ENCODE assay signal across 9 cellular contexts in the genomic region with DNA sequence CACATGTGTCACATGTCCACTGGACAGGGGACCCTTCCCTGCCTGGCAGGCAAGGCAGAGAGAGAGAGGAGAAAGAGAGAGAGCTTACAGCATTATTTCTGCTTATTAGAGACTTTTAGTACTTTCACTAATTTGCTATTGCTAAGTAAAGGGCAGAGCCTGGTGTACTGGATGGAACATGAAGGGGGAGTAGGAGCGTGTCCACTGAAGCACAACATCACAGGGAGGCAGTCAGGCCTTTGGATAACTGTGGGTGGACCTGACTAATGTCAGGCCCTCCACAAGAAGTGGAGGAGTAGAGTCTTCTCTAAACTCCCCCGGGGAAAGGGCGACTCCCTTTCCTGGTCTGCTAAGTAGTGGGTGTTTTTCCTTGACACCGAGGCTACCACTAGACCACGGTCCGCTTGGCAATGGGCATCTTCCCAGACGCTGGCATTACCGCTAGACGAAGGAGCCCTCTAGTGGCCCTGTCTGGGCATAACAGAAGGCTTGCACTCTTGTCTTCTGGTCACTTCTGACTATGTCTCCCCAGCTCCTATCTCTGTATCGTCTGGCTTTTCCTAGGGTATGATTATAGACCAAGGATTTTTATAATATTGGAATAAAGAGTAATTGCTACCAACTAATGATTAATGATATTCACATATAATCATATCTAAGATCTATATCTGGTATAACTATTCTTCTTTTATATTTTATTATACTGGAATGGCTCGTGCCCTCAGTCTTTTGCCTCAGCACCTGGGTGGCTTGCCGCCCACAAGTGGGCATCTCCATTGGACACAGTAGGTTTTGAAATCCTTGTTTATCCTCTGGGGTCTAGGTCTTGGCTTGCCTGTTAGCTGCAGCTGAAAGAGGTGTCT. TPM values are rescaled to one million over a fixed set of nuclear protein-coding genes. Genes with fewer than 3 reads are reported as not detected.
A peak's percentile ranks its signal among the peaks of the same experiment; 100 is the strongest.
DNase-seq lines count a peak whose midpoint lies in the region; ATAC-seq and TF ChIP-seq lines count a peak whose summit lies in the region.
"Not testable (repeated sequence)": the region's sequence is repeated elsewhere in the genome, so short reads cannot be mapped to it uniquely, and the experiment has no call there.
"Had no signal": no experiment of that assay in that cellular context is flagged by ENCODE, and none has a peak within 500 bp of the region (broad histone marks: within the 10 kb centered on the region; RNA-seq: fewer than 3 reads in every experiment).

No MANE protein-coding gene starts in this region.

- DNase-seq in AG10803 (ENCODE audit: low read depth), result peak; percentile 68
- DNase-seq in GM20000 (ENCODE audit: low spot score); epithelial cell of proximal tubule (ENCODE audit: low read depth): not testable (repeated sequence)
- DNase-seq in NCI-H1930 (lab: John Stamatoyannopoulos, UW), result peak; percentile 12 to 65
- peak; percentile 75 for DNase-seq in SK-MEL-5 (ENCODE audit: low read depth, low spot score)
- peak; percentile 40 to 43 for DNase-seq in activated T-cell treated with anti-CD3 and anti-CD28 coated beads, Interleukin-2, amount 50 U/mL, for 72 hours
- DNase-seq in lower lobe of right lung, result peak; percentile 62
- DNase-seq in stimulated activated CD4-positive, alpha-beta T cell treated with anti-CD3 and anti-CD28 coated beads, Interleukin-1b, Interleukin-23, amount 100 ng/mL, for 4 hours (ENCODE audit: low read depth in 2 of 2), result peak; percentile 1 to 23

- H3K4me3 Mint-ChIP-seq in activated T-cell treated with anti-CD3 and anti-CD28 coated beads, Interleukin-2, amount 50 U/mL, for 72 hours, result not testable (repeated sequence)

- not testable (repeated sequence) for H3K36me3 Mint-ChIP-seq in activated T-cell treated with anti-CD3 and anti-CD28 coated beads, Interleukin-2, amount 50 U/mL, for 72 hours (ENCODE audit: insufficient read depth in 2 of 2)

- H3K27ac ChIP-seq in lower lobe of right lung, result not testable (repeated sequence)

- H3K4me1 ChIP-seq in lower lobe of right lung, result not testable (repeated sequence)

- not testable (repeated sequence) for H3K9me3 ChIP-seq in lower lobe of right lung

- not testable (repeated sequence) for H3K36me3 ChIP-seq in lower lobe of right lung

- H3K9me3 Mint-ChIP-seq in activated T-cell treated with anti-CD3 and anti-CD28 coated beads, Interleukin-2, amount 50 U/mL, for 72 hours, result not testable (repeated sequence)

- not testable (repeated sequence) for H3K4me1 Mint-ChIP-seq in activated T-cell treated with anti-CD3 and anti-CD28 coated beads, Interleukin-2, amount 50 U/mL, for 72 hours (ENCODE audit: low read depth)

- peaks cover 21% of the 10 kb centered on the region for H3K27me3 ChIP-seq in lower lobe of right lung (ENCODE audit: low read depth)

- not testable (repeated sequence) for H3K27ac Mint-ChIP-seq in activated T-cell treated with anti-CD3 and anti-CD28 coated beads, Interleukin-2, amount 50 U/mL, for 72 hours

- not testable (repeated sequence) for ATAC-seq in activated T-cell treated with anti-CD3 and anti-CD28 coated beads, Interleukin-2, amount 50 U/mL, for 72 hours (replicated peaks in 1 of 2); lower lobe of right lung

- not testable (repeated sequence) for H3K4me3 ChIP-seq in AG10803 (ENCODE audit: low read length); epithelial cell of proximal tubule (ENCODE audit: low read depth, low read length); lower lobe of right lung

- peaks cover 36% of the 10 kb centered on the region for H3K27me3 Mint-ChIP-seq in activated T-cell treated with anti-CD3 and anti-CD28 coated beads, Interleukin-2, amount 50 U/mL, for 72 hours (ENCODE audit: low read depth)

- in situ Hi-C loops in SK-MEL-5 (cut with HindIII; ENCODE audit: low pct_unique_long_range_greater_than_20kb, low sequenced_read_pairs), result not testable (repeated sequence)

- intact Hi-C loops in lower lobe of right lung (cut with DNase I), result not testable (repeated sequence)

- peak; percentile 89 for TF ChIP-seq CTCF in AG10803 (conservative IDR thresholded peaks at IDR 0.05; ENCODE audit: low read length)
- peak; percentile 41 for TF ChIP-seq CTCF in GM20000 (IDR thresholded peaks at IDR 0.05; ENCODE audit: extremely low read depth, missing control alignments)
- TF ChIP-seq CTCF in epithelial cell of proximal tubule (conservative IDR thresholded peaks at IDR 0.05; ENCODE audit: low read depth, low read length), result peak; percentile 91
- TF ChIP-seq CTCF in lower lobe of right lung (IDR thresholded peaks at IDR 0.05), result peak; percentile 72

RNA-seq across cellular contexts. Expression of gene PSG8, which starts 11.5 kb away (rescaled TPM):
- 0.21 TPM in 1 of 2 replicates, not detected in the other for total RNA-seq in SK-MEL-5 (2014; rRNA removed; shearing (Covaris generic))
- polyA plus RNA-seq in SK-MEL-5 (2015; cell fraction: cytosol; rRNA removed), result 0.20 and 0.26 TPM in 2 replicates
- polyA plus RNA-seq in SK-MEL-5 (2015; cell fraction: nucleus; rRNA removed), result 0.07 TPM in 1 of 2 replicates, not detected in the other
- total RNA-seq in activated T-cell treated with anti-CD3 and anti-CD28 coated beads, Interleukin-2, amount 50 U/mL, for 72 hours, result not detected
- 0.07 and 1.2 TPM in 2 replicates for total RNA-seq in epithelial cell of proximal tubule
- not detected for total RNA-seq in lower lobe of right lung
- total RNA-seq: gastrocnemius medialis had no signal

RNA-seq across cellular contexts. Expression of gene PSG3, which starts 36.7 kb away (rescaled TPM):
- not detected in 2 replicates for total RNA-seq in SK-MEL-5 (2014; rRNA removed; shearing (Covaris generic))
- polyA plus RNA-seq in SK-MEL-5 (2015; cell fraction: cytosol; rRNA removed), result not detected in 2 replicates
- not detected in 2 replicates for polyA plus RNA-seq in SK-MEL-5 (2015; cell fraction: nucleus; rRNA removed)
- not detected for total RNA-seq in activated T-cell treated with anti-CD3 and anti-CD28 coated beads, Interleukin-2, amount 50 U/mL, for 72 hours
- total RNA-seq in epithelial cell of proximal tubule (0.07 TPM in 1 of 2 replicates, not detected in the other), lower lobe of right lung (not detected)
- total RNA-seq: gastrocnemius medialis had no signal

Comparison
In these comparisons a context has a peak if more than half of its experiments do, and no peak if none do; other contexts are left out.
1. CTCF ChIP-seq: peak in every context shown above with its lines; median percentile 91 in epithelial cell of proximal tubule; 89 in AG10803; 72 in lower lobe of right lung; 41 in GM20000.